In the genomic region with DNA sequence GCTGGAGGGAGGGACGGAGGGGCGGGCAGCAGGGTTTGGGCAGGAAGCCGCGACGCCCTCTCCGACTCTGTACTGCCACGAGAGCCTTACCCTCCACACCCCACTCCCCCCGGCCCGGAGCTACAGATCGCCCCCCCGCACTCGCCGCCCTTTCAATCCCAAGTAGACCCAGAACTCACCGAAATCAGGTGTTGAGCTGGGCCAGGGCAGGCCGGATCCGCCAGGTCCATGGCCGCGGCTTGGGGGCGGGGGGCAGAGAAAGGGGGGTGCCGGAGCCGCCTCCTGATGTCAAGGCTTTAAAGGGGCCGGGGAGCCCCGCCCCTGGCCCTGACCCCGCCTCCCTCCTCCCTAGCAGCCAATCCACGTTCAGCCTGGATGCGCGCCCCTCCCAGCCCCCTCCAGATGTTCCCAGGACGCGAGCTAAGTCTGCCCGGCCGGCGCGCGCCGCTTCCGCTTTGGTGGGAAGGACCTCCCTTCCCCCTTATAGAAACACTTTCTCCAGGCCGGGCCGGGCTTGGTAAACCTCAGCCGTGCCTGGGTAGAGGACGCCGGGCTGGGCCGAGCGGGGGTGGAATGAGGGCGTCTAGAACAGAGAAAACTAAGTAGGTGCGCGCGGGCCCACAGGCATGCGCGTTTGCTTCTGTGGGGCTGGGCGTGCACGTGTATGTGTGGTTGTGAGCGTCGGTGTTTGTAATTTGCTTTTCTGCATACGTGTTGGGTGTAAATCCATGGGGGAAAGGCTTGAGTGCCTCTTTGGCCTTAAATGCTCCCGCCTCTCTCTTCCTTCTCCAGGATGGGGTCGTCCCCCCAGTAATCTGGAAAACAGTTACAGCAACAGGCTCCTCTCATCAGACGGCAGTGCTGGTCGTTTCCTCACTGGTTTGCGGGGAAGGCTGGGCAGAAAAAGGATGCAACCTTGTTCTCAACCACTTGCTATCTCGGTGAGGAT, we compare ENCODE assay signal across 1 cellular context.
TF ChIP-seq lines count a peak whose summit lies in the region.

TSS of gene NCKAP5L (minus strand) at position 271 of the 949 bp plus-strand sequence. CDS start 24,369 bp downstream, outside the sequence.

TF ChIP-seq in HepG2, 621 proteins besides CTCF, POLR2A, EP300 and RAD21 (continued from another document and continues in another):
- TF ChIP-seq, protein P1, sequence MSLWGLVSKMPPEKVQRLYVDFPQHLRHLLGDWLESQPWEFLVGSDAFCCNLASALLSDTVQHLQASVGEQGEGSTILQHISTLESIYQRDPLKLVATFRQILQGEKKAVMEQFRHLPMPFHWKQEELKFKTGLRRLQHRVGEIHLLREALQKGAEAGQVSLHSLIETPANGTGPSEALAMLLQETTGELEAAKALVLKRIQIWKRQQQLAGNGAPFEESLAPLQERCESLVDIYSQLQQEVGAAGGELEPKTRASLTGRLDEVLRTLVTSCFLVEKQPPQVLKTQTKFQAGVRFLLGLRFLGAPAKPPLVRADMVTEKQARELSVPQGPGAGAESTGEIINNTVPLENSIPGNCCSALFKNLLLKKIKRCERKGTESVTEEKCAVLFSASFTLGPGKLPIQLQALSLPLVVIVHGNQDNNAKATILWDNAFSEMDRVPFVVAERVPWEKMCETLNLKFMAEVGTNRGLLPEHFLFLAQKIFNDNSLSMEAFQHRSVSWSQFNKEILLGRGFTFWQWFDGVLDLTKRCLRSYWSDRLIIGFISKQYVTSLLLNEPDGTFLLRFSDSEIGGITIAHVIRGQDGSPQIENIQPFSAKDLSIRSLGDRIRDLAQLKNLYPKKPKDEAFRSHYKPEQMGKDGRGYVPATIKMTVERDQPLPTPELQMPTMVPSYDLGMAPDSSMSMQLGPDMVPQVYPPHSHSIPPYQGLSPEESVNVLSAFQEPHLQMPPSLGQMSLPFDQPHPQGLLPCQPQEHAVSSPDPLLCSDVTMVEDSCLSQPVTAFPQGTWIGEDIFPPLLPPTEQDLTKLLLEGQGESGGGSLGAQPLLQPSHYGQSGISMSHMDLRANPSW (CRISPR knock-in tag; IDR thresholded peaks at IDR 0.05; ENCODE audit: borderline replicate concordance) = no peak
- TF ChIP-seq ZNF136 (CRISPR knock-in tag; IDR thresholded peaks at IDR 0.05; ENCODE audit: low read depth) (peak; percentile 88), ZNF142 (CRISPR knock-in tag; IDR thresholded peaks at IDR 0.05) (peak; percentile 97), YY1 (IDR thresholded peaks at IDR 0.05; ENCODE audit: insufficient read depth, insufficient replicate concordance, low read depth, low read length) (peak; percentile 40), HMGXB4 (CRISPR knock-in tag; IDR thresholded peaks at IDR 0.05; ENCODE audit: borderline replicate concordance in 1 of 2, low read depth in 1 of 2) (peak in 1 of 2 experiments; percentile 38; a peak in 2 of 4 replicates), ELK4 (CRISPR knock-in tag; IDR thresholded peaks at IDR 0.05; ENCODE audit: borderline replicate concordance) (no peak), HIC2 (CRISPR knock-in tag; IDR thresholded peaks at IDR 0.05; ENCODE audit: low read depth) (no peak), ZNF720 (CRISPR knock-in tag; IDR thresholded peaks at IDR 0.05) (no peak), ZNF530 (CRISPR knock-in tag; IDR thresholded peaks at IDR 0.05; ENCODE audit: low read depth) (no peak), RXRA (CRISPR knock-in tag; IDR thresholded peaks at IDR 0.05) (peak; percentile 34; the same call in 1 of the 2 replicates), ZFP62 (CRISPR knock-in tag; IDR thresholded peaks at IDR 0.05) (no peak), ZNF782 (CRISPR knock-in tag; IDR thresholded peaks at IDR 0.05; ENCODE audit: borderline replicate concordance) (no peak), TBP (CRISPR knock-in tag; IDR thresholded peaks at IDR 0.05) (no peak), DNMT1 (CRISPR knock-in tag; IDR thresholded peaks at IDR 0.05) (no peak), JDP2 (CRISPR knock-in tag; IDR thresholded peaks at IDR 0.05; ENCODE audit: borderline replicate concordance) (no peak), SSRP1 (CRISPR knock-in tag; IDR thresholded peaks at IDR 0.05) (no peak), FOXJ3 (CRISPR knock-in tag; IDR thresholded peaks at IDR 0.05; ENCODE audit: borderline replicate concordance) (no peak), IKZF5 (CRISPR knock-in tag; IDR thresholded peaks at IDR 0.05) (no peak), ZNF549 (CRISPR knock-in tag; IDR thresholded peaks at IDR 0.05) (no peak), SALL1 (CRISPR knock-in tag; IDR thresholded peaks at IDR 0.05) (peak; percentile 66; the same call in 1 of the 2 replicates), ZSCAN9 (CRISPR knock-in tag; IDR thresholded peaks at IDR 0.05; ENCODE audit: borderline replicate concordance) (0 out of 2 replicates have a peak, but pooled peaks have one; percentile 41), ISL2 (CRISPR knock-in tag; IDR thresholded peaks at IDR 0.05) (no peak), SP2 (CRISPR knock-in tag; IDR thresholded peaks at IDR 0.05) (peak; percentile 49; the same call in 1 of the 2 replicates), PHF20 (CRISPR knock-in tag; IDR thresholded peaks at IDR 0.05) (peak; percentile 65), ZNF563 (CRISPR knock-in tag; IDR thresholded peaks at IDR 0.05) (no peak), ZFX (CRISPR knock-in tag; IDR thresholded peaks at IDR 0.05; ENCODE audit: low read depth) (peak; percentile 80), SMAD1 (CRISPR knock-in tag; IDR thresholded peaks at IDR 0.05; ENCODE audit: borderline replicate concordance, low read depth) (0 out of 2 replicates have a peak, but pooled peaks have one; percentile 50), PLRG1 (conservative IDR thresholded peaks at IDR 0.05) (no peak), ZNF382 (CRISPR knock-in tag; IDR thresholded peaks at IDR 0.05; ENCODE audit: borderline replicate concordance) (no peak), ZBTB25 (CRISPR knock-in tag; IDR thresholded peaks at IDR 0.05) (peak; percentile 53; the same call in 1 of the 2 replicates), MTA3 (CRISPR knock-in tag; IDR thresholded peaks at IDR 0.05) (no peak)
- TF ChIP-seq, protein P2, sequence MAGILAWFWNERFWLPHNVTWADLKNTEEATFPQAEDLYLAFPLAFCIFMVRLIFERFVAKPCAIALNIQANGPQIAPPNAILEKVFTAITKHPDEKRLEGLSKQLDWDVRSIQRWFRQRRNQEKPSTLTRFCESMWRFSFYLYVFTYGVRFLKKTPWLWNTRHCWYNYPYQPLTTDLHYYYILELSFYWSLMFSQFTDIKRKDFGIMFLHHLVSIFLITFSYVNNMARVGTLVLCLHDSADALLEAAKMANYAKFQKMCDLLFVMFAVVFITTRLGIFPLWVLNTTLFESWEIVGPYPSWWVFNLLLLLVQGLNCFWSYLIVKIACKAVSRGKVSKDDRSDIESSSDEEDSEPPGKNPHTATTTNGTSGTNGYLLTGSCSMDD (CRISPR knock-in tag; IDR thresholded peaks at IDR 0.05) = no peak
- TF ChIP-seq, protein P3, sequence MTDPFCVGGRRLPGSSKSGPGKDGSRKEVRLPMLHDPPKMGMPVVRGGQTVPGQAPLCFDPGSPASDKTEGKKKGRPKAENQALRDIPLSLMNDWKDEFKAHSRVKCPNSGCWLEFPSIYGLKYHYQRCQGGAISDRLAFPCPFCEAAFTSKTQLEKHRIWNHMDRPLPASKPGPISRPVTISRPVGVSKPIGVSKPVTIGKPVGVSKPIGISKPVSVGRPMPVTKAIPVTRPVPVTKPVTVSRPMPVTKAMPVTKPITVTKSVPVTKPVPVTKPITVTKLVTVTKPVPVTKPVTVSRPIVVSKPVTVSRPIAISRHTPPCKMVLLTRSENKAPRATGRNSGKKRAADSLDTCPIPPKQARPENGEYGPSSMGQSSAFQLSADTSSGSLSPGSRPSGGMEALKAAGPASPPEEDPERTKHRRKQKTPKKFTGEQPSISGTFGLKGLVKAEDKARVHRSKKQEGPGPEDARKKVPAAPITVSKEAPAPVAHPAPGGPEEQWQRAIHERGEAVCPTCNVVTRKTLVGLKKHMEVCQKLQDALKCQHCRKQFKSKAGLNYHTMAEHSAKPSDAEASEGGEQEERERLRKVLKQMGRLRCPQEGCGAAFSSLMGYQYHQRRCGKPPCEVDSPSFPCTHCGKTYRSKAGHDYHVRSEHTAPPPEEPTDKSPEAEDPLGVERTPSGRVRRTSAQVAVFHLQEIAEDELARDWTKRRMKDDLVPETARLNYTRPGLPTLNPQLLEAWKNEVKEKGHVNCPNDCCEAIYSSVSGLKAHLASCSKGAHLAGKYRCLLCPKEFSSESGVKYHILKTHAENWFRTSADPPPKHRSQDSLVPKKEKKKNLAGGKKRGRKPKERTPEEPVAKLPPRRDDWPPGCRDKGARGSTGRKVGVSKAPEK (CRISPR knock-in tag; IDR thresholded peaks at IDR 0.05; ENCODE audit: borderline replicate concordance) = no peak
